In the genomic region with DNA sequence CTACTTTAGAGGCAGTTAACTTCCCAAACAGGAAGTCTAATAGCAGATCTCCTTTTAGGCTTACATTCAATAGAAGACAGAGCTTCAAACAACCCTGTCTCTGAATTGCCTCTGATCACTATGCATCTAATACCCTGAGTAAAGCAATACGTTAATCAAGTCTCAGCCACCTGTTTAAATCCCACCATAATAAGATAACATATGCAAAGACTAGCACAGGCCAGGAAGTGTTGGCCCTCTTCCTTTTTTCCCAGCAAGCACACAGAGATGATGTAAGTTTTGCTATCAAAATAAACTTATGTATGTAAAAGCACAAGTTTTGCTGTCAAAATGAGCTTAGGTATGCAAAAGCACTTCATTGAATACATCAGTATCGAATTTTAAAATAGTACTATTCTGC, we compare ENCODE assay signal across 20 cellular contexts.
"Had no signal": no experiment of that assay in that cellular context is flagged by ENCODE, and none has a peak within 500 bp of the region (broad histone marks: within the 10 kb centered on the region; RNA-seq: fewer than 3 reads in every experiment).

No MANE protein-coding gene starts in this region.

- DNase-seq: activated CD4-positive, alpha-beta T cell treated with anti-CD3 and anti-CD28 coated beads for 48 hours; activated CD4-positive, alpha-beta T cell treated with anti-CD3 and anti-CD28 coated beads, Interleukin-2, amount 50 U/mL, for 48 hours; activated CD4-positive, CD25-positive, alpha-beta regulatory T cell treated with anti-CD3 and anti-CD28 coated beads, Interleukin-2, amount 50 U/mL, for 72 hours; activated CD8-positive, alpha-beta memory T cell treated with anti-CD3 and anti-CD28 coated beads, Interleukin-2, amount 10 ng/mL, durations not matched to agents 7 days and 5 days; activated effector memory CD4-positive, alpha-beta T cell treated with anti-CD3 and anti-CD28 coated beads, Interleukin-2, amount 50 U/mL, for 16 hours; activated naive CD4-positive, alpha-beta T cell treated with anti-CD3 and anti-CD28 coated beads for 36 hours; activated T-cell treated with anti-CD3 and anti-CD28 coated beads, Interleukin-2, amount 50 U/mL, for 4 hours; amygdala; central memory CD4-positive, alpha-beta T cell; MM.1S; NCI-H1105; NCI-H1436; NCI-H1694 treated with DMSO at 0.1 percent for 48 hours; NCI-H2029 treated with DMSO at 0.1 percent for 48 hours; NCI-H510A treated with DMSO at 0.1 percent for 48 hours; PC-3; SHP77 treated with DMSO at 0.1 percent for 48 hours had no signal

- ATAC-seq: activated CD8-positive, alpha-beta memory T cell treated with anti-CD3 and anti-CD28 coated beads, Interleukin-2, amount 10 ng/mL, durations not matched to agents 7 days and 5 days; activated T-cell treated with anti-CD3 and anti-CD28 coated beads, Interleukin-2, amount 50 U/mL, for 4 hours; PC-3; WTC11 had no signal

- H3K27ac ChIP-seq: KMS-11 had no signal

- FAIRE-seq: bronchial epithelial cell had no signal

- H3K4me2 ChIP-seq: KMS-11 had no signal
